22 cellular contexts compared by ENCODE assay signal in the genomic region with DNA sequence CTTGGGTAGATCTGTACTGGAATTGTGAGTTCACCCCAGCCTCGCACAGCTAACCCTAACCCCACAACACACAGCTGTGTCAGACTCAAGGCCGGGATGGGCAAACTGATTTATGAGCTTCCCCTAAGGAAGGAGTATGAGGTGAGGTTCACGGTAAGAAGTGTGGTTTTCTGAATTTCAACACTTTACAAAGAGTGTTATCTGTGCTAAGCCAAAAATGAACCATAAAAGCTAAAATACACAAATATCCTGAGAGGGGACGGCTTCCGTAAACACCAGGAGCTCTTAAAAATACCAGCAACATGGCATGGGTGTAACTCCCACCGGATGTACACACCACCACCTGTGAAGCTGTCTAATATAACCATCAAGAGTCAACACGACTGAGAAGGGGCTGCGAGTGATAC.
DNase-seq lines count a peak whose midpoint lies in the region; ATAC-seq and TF ChIP-seq lines count a peak whose summit lies in the region.
"Had no signal": no experiment of that assay in that cellular context is flagged by ENCODE, and none has a peak within 500 bp of the region (broad histone marks: within the 10 kb centered on the region; RNA-seq: fewer than 3 reads in every experiment).

No MANE protein-coding gene starts in this region.

- no peak overlapping the region for H3K4ac ChIP-seq in H9 (ENCODE audit: low read depth, low read length)

- H4K8ac ChIP-seq in H9 (replicated peaks; ENCODE audit: insufficient read length, low read depth, low read length) = no peak overlapping the region

- H3K4me1 ChIP-seq in H9 (ENCODE audit: insufficient read depth, low read length) = no peaks in the 10 kb centered on the region
- H3K4me1 ChIP-seq: lower lobe of right lung, Peyer's patch, psoas muscle had no signal

- no peaks in the 10 kb centered on the region for H3K79me2 ChIP-seq in H9 (ENCODE audit: insufficient read depth, low read length)

- no peaks in the 10 kb centered on the region for H3K27me3 ChIP-seq in H9 (ENCODE audit: insufficient read depth, low read length)
- H3K27me3 ChIP-seq: neutrophil, Peyer's patch had no signal

- H3T11ph ChIP-seq in H9 (ENCODE audit: low read length) = no peak overlapping the region

- H3K9me3 ChIP-seq in H9 (ENCODE audit: control insufficient read depth, low read depth, low read length) = no peaks in the 10 kb centered on the region
- H3K9me3 ChIP-seq: lower lobe of right lung, neutrophil, Peyer's patch, psoas muscle had no signal

- no peak for TF ChIP-seq CTCF in H9 (conservative IDR thresholded peaks at IDR 0.05)
- TF ChIP-seq CTCF in VCaP (conservative IDR thresholded peaks at IDR 0.05) = no peak

- no peak overlapping the region for H2BK5ac ChIP-seq in H9 (ENCODE audit: insufficient read length, low read length)

- H3K27me3 Mint-ChIP-seq in H9 (ENCODE audit: low read depth) = no peaks in the 10 kb centered on the region
- peaks cover 0 to 22% (median 8%) of the 10 kb centered on the region in 3 donors for H3K27me3 Mint-ChIP-seq in naive B cell
- H3K27me3 Mint-ChIP-seq: dendritic cell treated with granulocyte-macrophage colony-stimulating factor and Interleukin-4, amounts not matched to agents 40 ng/mL and 50 ng/mL, for 4 days; type B pancreatic cell had no signal

- ATAC-seq in naive B cell (ENCODE audit: low read depth in 2 of 2) = peak in 1 of 2 donors; percentile 28
- ATAC-seq: activated CD4-positive, alpha-beta T cell treated with anti-CD3 and anti-CD28 coated beads for 36 hours; psoas muscle had no signal

- no peak overlapping the region for H3K14ac ChIP-seq in H9 (ENCODE audit: insufficient read depth, low read length)

- H3K9ac ChIP-seq in H9 (ENCODE audit: extremely low read depth, insufficient read length, low read length) = no peak overlapping the region

- no peaks in the 10 kb centered on the region for H3K9me3 Mint-ChIP-seq in H9
- H3K9me3 Mint-ChIP-seq in naive B cell = no peaks in the 10 kb centered on the region
- H3K9me3 Mint-ChIP-seq: activated naive CD8-positive, alpha-beta T cell treated with anti-CD3 and anti-CD28 coated beads, Interleukin-2, amount 10 ng/mL, durations not matched to agents 7 days and 5 days; CD4-positive, alpha-beta T cell; dendritic cell treated with granulocyte-macrophage colony-stimulating factor and Interleukin-4, amounts not matched to agents 40 ng/mL and 50 ng/mL, for 4 days; type B pancreatic cell had no signal

- H3K56ac ChIP-seq in H9 (ENCODE audit: insufficient read length, low read depth, low read length) = no peak overlapping the region

- H2BK120ac ChIP-seq in H9 (ENCODE audit: low read depth, low read length, poor library complexity, severe bottlenecking) = no peak overlapping the region

- no peak overlapping the region for H2BK12ac ChIP-seq in H9 (ENCODE audit: insufficient read length, low read depth, low read length)

- H3K4me3 Mint-ChIP-seq in H9 = no peak overlapping the region
- peak overlapping the region in 7 of 8 donors; percentile 6 to 82 (median 63) for H3K4me3 Mint-ChIP-seq in naive B cell
- H3K4me3 Mint-ChIP-seq: activated CD4-positive, alpha-beta T cell treated with anti-CD3 and anti-CD28 coated beads for 36 hours; activated naive CD8-positive, alpha-beta T cell treated with anti-CD3 and anti-CD28 coated beads, Interleukin-2, amount 10 ng/mL, durations not matched to agents 7 days and 5 days; CD4-positive, alpha-beta T cell; dendritic cell treated with granulocyte-macrophage colony-stimulating factor and Interleukin-4, amounts not matched to agents 40 ng/mL and 50 ng/mL, for 4 days; type B pancreatic cell had no signal

- no peaks in the 10 kb centered on the region for H3K79me1 ChIP-seq in H9 (ENCODE audit: insufficient read depth, low read depth, low read length, poor library complexity, severe bottlenecking)

- no peak overlapping the region for H2AK5ac ChIP-seq in H9 (ENCODE audit: insufficient read length, low read length)

- H3K18ac ChIP-seq in H9 (ENCODE audit: insufficient read length, low read depth, low read length) = no peak overlapping the region

- H4K5ac ChIP-seq in H9 (ENCODE audit: insufficient read length, low read depth, low read length) = no peak overlapping the region

- H3K27ac ChIP-seq in H9 (ENCODE audit: insufficient read length, low read depth, low read length) = no peak overlapping the region
- H3K27ac ChIP-seq in VCaP = peak overlapping the region; percentile 67
- H3K27ac ChIP-seq: 22Rv1, lower lobe of right lung, neutrophil, Peyer's patch, psoas muscle had no signal

- H3K36me3 Mint-ChIP-seq in H9 (ENCODE audit: insufficient read depth in 1 of 3, low read depth in 3 of 3) (peaks cover 0 to 9% (median 4%) of the 10 kb centered on the region in 3 experiments; a peak in 5 of 7 replicates), naive B cell (no peaks in the 10 kb centered on the region)
- H3K36me3 Mint-ChIP-seq: activated naive CD8-positive, alpha-beta T cell treated with anti-CD3 and anti-CD28 coated beads, Interleukin-2, amount 10 ng/mL, durations not matched to agents 7 days and 5 days had no signal

- no peaks in the 10 kb centered on the region for H4K20me1 ChIP-seq in H9 (ENCODE audit: control insufficient read depth, insufficient read depth, insufficient read length)

- WGBS in H9 (ENCODE audit: extremely low coverage, insufficient read length, low lambda C conversion rate) = no CpG with 5 or more reads among the region's 8 CpGs

- peak; percentile 47 for DNase-seq in NK-92 treated with Interleukin-12 subunit alpha and Interleukin-12 subunit beta, amount 100 ng/mL, for 24 hours (lab: John Stamatoyannopoulos, UW)
- DNase-seq in NK-92 (lab: John Stamatoyannopoulos, UW; ENCODE audit: unreplicated experiment) (no peak), H9 (no peak), naive B cell (no peak), NCI-H69 (lab: John Stamatoyannopoulos, UW) (no peak), NCI-H526 treated with DMSO at 0.1 percent for 48 hours (lab: John Stamatoyannopoulos, UW) (no peak)
- DNase-seq in activated CD4-positive, CD25-positive, alpha-beta regulatory T cell treated with anti-CD3 and anti-CD28 coated beads, Interleukin-2, amount 50 U/mL, for 72 hours = no peak
- DNase-seq: activated CD4-positive, alpha-beta T cell treated with anti-CD3 and anti-CD28 coated beads for 36 hours; activated naive CD8-positive, alpha-beta T cell treated with anti-CD3 and anti-CD28 coated beads, Interleukin-2, amount 10 ng/mL, durations not matched to agents 7 days and 5 days; caudate nucleus; CD4-positive, alpha-beta T cell; lower lobe of right lung; NCI-H1092; NCI-H187 treated with DMSO at 0.1 percent for 48 hours; NCI-H226; Peyer's patch; psoas muscle had no signal

- H3K4me1 Mint-ChIP-seq in H9 = peaks cover 2 to 10% of the 10 kb centered on the region in 2 experiments
- H3K4me1 Mint-ChIP-seq in naive B cell = peaks cover 13 to 34% (median 18%) of the 10 kb centered on the region in 3 donors

- no peak overlapping the region for H2BK15ac ChIP-seq in H9 (ENCODE audit: low read depth, low read length)

- no peak overlapping the region for H2BK20ac ChIP-seq in H9 (ENCODE audit: low read depth, low read length, poor library complexity, severe bottlenecking)

- no peak overlapping the region for H3K23ac ChIP-seq in H9 (ENCODE audit: insufficient read length, low read depth, low read length)

- no peak overlapping the region for H4K91ac ChIP-seq in H9 (ENCODE audit: insufficient read length, low read depth, low read length)

- no peak overlapping the region for H3K4me2 ChIP-seq in H9 (ENCODE audit: insufficient read depth, insufficient read length, low read length)

- H2AFZ ChIP-seq in H9 (ENCODE audit: low read length) = no peak overlapping the region

- H3K23me2 ChIP-seq in H9 (ENCODE audit: insufficient read length, low read depth, low read length, poor library complexity, severe bottlenecking) = no peaks in the 10 kb centered on the region

- H3K27ac Mint-ChIP-seq in H9 (peak overlapping the region in 2 of 3 experiments; percentile 1 to 54; a peak in 2 of 7 replicates), naive B cell (peak overlapping the region in 5 of 6 donors; percentile 5 to 85 (median 8))
- H3K27ac Mint-ChIP-seq: activated CD4-positive, alpha-beta T cell treated with anti-CD3 and anti-CD28 coated beads for 36 hours; activated naive CD8-positive, alpha-beta T cell treated with anti-CD3 and anti-CD28 coated beads, Interleukin-2, amount 10 ng/mL, durations not matched to agents 7 days and 5 days; CD4-positive, alpha-beta T cell; dendritic cell treated with granulocyte-macrophage colony-stimulating factor and Interleukin-4, amounts not matched to agents 40 ng/mL and 50 ng/mL, for 4 days; type B pancreatic cell had no signal

Comparison
In these comparisons a context has a peak if more than half of its experiments do, and no peak if none do; other contexts are left out.
1. H3K4me3 Mint-ChIP-seq: peak in naive B cell (7 of 8); none in H9 (0 of 2).